1 cellular context compared by ENCODE assay signal in the genomic region with DNA sequence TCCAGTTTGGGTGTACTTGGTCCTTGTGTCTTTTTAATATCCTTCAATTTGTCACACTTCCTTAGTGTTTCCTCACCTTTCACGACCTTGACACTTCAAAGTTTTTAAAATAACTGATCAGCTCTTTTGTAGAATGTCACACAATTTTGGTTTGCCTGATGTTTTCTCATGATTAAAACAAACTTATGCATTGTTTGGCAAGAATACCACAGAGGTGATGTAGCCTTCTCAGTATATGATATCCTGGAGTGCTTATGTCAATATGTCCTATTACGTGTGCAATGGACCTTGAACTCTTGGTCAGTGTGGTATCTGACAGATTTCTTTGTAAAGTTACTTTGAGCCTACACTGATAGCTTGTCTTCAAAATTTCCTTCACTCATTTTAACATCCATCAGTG.
TF ChIP-seq lines count a peak whose summit lies in the region.

No MANE protein-coding gene starts in this region.

TF ChIP-seq in HepG2, 621 proteins besides CTCF, POLR2A, EP300 and RAD21 (continued from another document and continues in another):
- peak; percentile 54; the same call in 1 of the 2 replicates for TF ChIP-seq RCOR2 (CRISPR knock-in tag; IDR thresholded peaks at IDR 0.05)
- no peak for TF ChIP-seq ZNF468 (CRISPR knock-in tag; IDR thresholded peaks at IDR 0.05)
- TF ChIP-seq ZNF33A (CRISPR knock-in tag; IDR thresholded peaks at IDR 0.05; ENCODE audit: borderline replicate concordance): no peak
- TF ChIP-seq, protein P1, sequence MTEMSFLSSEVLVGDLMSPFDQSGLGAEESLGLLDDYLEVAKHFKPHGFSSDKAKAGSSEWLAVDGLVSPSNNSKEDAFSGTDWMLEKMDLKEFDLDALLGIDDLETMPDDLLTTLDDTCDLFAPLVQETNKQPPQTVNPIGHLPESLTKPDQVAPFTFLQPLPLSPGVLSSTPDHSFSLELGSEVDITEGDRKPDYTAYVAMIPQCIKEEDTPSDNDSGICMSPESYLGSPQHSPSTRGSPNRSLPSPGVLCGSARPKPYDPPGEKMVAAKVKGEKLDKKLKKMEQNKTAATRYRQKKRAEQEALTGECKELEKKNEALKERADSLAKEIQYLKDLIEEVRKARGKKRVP (CRISPR knock-in tag; IDR thresholded peaks at IDR 0.05): peak in 1 of 2 experiments; percentile 79; a peak in 2 of 4 replicates
- TF ChIP-seq, protein P2, sequence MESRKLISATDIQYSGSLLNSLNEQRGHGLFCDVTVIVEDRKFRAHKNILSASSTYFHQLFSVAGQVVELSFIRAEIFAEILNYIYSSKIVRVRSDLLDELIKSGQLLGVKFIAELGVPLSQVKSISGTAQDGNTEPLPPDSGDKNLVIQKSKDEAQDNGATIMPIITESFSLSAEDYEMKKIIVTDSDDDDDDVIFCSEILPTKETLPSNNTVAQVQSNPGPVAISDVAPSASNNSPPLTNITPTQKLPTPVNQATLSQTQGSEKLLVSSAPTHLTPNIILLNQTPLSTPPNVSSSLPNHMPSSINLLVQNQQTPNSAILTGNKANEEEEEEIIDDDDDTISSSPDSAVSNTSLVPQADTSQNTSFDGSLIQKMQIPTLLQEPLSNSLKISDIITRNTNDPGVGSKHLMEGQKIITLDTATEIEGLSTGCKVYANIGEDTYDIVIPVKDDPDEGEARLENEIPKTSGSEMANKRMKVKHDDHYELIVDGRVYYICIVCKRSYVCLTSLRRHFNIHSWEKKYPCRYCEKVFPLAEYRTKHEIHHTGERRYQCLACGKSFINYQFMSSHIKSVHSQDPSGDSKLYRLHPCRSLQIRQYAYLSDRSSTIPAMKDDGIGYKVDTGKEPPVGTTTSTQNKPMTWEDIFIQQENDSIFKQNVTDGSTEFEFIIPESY (CRISPR knock-in tag; IDR thresholded peaks at IDR 0.05): no peak
- no peak for TF ChIP-seq ZKSCAN1 (IDR thresholded peaks at IDR 0.05; ENCODE audit: low read length)
- TF ChIP-seq, protein P3, sequence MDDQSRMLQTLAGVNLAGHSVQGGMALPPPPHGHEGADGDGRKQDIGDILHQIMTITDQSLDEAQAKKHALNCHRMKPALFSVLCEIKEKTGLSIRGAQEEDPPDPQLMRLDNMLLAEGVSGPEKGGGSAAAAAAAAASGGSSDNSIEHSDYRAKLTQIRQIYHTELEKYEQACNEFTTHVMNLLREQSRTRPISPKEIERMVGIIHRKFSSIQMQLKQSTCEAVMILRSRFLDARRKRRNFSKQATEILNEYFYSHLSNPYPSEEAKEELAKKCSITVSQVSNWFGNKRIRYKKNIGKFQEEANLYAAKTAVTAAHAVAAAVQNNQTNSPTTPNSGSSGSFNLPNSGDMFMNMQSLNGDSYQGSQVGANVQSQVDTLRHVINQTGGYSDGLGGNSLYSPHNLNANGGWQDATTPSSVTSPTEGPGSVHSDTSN (CRISPR knock-in tag; IDR thresholded peaks at IDR 0.05; ENCODE audit: borderline replicate concordance): no peak
- no peak for TF ChIP-seq BORCS8-MEF2B (CRISPR knock-in tag; IDR thresholded peaks at IDR 0.05)
- TF ChIP-seq, protein P4, sequence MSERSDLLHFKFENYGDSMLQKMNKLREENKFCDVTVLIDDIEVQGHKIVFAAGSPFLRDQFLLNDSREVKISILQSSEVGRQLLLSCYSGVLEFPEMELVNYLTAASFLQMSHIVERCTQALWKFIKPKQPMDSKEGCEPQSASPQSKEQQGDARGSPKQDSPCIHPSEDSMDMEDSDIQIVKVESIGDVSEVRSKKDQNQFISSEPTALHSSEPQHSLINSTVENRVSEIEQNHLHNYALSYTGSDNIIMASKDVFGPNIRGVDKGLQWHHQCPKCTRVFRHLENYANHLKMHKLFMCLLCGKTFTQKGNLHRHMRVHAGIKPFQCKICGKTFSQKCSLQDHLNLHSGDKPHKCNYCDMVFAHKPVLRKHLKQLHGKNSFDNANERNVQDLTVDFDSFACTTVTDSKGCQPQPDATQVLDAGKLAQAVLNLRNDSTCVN (CRISPR knock-in tag; IDR thresholded peaks at IDR 0.05; ENCODE audit: borderline replicate concordance): no peak
- TF ChIP-seq, protein P5, sequence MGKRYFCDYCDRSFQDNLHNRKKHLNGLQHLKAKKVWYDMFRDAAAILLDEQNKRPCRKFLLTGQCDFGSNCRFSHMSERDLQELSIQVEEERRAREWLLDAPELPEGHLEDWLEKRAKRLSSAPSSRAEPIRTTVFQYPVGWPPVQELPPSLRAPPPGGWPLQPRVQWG (CRISPR knock-in tag; IDR thresholded peaks at IDR 0.05; ENCODE audit: borderline replicate concordance, low read depth): no peak
- TF ChIP-seq, protein P6, sequence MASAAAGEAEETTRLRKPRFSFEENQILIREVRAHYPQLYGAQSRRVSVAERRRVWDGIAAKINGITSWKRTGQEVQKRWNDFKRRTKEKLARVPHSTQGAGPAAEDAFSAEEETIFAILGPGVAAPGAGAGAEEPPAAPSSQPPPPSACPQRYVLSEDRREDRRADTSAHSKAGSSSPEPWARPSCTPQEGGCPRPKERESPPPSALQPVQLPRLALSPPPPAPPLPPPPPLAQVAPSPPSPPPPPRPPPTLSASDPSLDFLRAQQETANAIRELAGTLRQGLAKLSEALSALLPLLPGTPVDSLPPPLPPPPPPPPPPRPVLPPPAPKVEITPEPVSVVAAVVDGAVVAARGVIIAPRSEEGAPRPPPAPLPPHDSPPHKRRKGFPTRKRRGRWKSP (CRISPR knock-in tag; IDR thresholded peaks at IDR 0.05): no peak
- TF ChIP-seq ZMYM4 (CRISPR knock-in tag; IDR thresholded peaks at IDR 0.05): peak; percentile 38; the same call in 1 of the 2 replicates
- TF ChIP-seq ZNF431 (CRISPR knock-in tag; IDR thresholded peaks at IDR 0.05; ENCODE audit: borderline replicate concordance, low read depth): no peak
- no peak for TF ChIP-seq ZNF121 (CRISPR knock-in tag; IDR thresholded peaks at IDR 0.05)
- TF ChIP-seq ZNF746 (CRISPR knock-in tag; IDR thresholded peaks at IDR 0.05): no peak
- TF ChIP-seq, protein P7, sequence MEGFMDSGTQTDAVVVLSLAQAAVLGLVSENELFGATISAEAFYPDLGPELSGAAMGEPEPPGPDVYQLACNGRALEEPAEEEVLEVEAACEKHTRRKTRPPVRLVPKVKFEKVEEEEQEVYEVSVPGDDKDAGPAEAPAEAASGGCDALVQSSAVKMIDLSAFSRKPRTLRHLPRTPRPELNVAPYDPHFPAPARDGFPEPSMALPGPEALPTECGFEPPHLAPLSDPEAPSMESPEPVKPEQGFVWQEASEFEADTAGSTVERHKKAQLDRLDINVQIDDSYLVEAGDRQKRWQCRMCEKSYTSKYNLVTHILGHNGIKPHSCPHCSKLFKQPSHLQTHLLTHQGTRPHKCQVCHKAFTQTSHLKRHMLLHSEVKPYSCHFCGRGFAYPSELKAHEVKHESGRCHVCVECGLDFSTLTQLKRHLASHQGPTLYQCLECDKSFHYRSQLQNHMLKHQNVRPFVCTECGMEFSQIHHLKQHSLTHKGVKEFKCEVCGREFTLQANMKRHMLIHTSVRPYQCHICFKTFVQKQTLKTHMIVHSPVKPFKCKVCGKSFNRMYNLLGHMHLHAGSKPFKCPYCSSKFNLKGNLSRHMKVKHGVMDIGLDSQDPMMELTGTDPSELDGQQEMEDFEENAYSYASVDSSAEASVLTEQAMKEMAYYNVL (CRISPR knock-in tag; IDR thresholded peaks at IDR 0.05; ENCODE audit: borderline replicate concordance): no peak
- TF ChIP-seq HCFC1 (IDR thresholded peaks at IDR 0.05; ENCODE audit: low read depth, low read length): no peak
- TF ChIP-seq SIX4 (CRISPR knock-in tag; IDR thresholded peaks at IDR 0.05): peak; percentile 72; the same call in 1 of the 2 replicates
- TF ChIP-seq RXRB (CRISPR knock-in tag; IDR thresholded peaks at IDR 0.05; ENCODE audit: borderline replicate concordance): peak; percentile 85
- TF ChIP-seq, protein P8, sequence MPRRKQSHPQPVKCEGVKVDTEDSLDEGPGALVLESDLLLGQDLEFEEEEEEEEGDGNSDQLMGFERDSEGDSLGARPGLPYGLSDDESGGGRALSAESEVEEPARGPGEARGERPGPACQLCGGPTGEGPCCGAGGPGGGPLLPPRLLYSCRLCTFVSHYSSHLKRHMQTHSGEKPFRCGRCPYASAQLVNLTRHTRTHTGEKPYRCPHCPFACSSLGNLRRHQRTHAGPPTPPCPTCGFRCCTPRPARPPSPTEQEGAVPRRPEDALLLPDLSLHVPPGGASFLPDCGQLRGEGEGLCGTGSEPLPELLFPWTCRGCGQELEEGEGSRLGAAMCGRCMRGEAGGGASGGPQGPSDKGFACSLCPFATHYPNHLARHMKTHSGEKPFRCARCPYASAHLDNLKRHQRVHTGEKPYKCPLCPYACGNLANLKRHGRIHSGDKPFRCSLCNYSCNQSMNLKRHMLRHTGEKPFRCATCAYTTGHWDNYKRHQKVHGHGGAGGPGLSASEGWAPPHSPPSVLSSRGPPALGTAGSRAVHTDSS (CRISPR knock-in tag; conservative IDR thresholded peaks at IDR 0.05): no peak
- no peak; the same call in 1 of the 2 replicates for TF ChIP-seq MBD4 (IDR thresholded peaks at IDR 0.05; ENCODE audit: borderline replicate concordance, low read length)
- TF ChIP-seq KDM2A (CRISPR knock-in tag; IDR thresholded peaks at IDR 0.05; ENCODE audit: borderline replicate concordance, low read depth): no peak
- TF ChIP-seq SMAD3 (CRISPR knock-in tag; IDR thresholded peaks at IDR 0.05): peak; percentile 83; the same call in 1 of the 2 replicates
- peak; percentile 31; the same call in 1 of the 2 replicates for TF ChIP-seq PPARG (CRISPR knock-in tag; conservative IDR thresholded peaks at IDR 0.05)
- no peak for TF ChIP-seq SP4 (CRISPR knock-in tag; IDR thresholded peaks at IDR 0.05)
- TF ChIP-seq, protein P9, sequence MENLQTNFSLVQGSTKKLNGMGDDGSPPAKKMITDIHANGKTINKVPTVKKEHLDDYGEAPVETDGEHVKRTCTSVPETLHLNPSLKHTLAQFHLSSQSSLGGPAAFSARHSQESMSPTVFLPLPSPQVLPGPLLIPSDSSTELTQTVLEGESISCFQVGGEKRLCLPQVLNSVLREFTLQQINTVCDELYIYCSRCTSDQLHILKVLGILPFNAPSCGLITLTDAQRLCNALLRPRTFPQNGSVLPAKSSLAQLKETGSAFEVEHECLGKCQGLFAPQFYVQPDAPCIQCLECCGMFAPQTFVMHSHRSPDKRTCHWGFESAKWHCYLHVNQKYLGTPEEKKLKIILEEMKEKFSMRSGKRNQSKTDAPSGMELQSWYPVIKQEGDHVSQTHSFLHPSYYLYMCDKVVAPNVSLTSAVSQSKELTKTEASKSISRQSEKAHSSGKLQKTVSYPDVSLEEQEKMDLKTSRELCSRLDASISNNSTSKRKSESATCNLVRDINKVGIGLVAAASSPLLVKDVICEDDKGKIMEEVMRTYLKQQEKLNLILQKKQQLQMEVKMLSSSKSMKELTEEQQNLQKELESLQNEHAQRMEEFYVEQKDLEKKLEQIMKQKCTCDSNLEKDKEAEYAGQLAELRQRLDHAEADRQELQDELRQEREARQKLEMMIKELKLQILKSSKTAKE (CRISPR knock-in tag; IDR thresholded peaks at IDR 0.05; ENCODE audit: borderline replicate concordance): no peak
- no peak for TF ChIP-seq ZFP37 (CRISPR knock-in tag; IDR thresholded peaks at IDR 0.05; ENCODE audit: borderline replicate concordance)
- TF ChIP-seq ZNF207 (IDR thresholded peaks at IDR 0.05; ENCODE audit: borderline replicate concordance): no peak
- TF ChIP-seq, protein P10, sequence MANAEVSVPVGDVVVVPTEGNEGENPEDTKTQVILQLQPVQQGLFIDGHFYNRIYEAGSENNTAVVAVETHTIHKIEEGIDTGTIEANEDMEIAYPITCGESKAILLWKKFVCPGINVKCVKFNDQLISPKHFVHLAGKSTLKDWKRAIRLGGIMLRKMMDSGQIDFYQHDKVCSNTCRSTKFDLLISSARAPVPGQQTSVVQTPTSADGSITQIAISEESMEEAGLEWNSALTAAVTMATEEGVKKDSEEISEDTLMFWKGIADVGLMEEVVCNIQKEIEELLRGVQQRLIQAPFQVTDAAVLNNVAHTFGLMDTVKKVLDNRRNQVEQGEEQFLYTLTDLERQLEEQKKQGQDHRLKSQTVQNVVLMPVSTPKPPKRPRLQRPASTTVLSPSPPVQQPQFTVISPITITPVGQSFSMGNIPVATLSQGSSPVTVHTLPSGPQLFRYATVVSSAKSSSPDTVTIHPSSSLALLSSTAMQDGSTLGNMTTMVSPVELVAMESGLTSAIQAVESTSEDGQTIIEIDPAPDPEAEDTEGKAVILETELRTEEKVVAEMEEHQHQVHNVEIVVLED (CRISPR knock-in tag; IDR thresholded peaks at IDR 0.05; ENCODE audit: borderline replicate concordance): no peak
- TF ChIP-seq, protein P11, sequence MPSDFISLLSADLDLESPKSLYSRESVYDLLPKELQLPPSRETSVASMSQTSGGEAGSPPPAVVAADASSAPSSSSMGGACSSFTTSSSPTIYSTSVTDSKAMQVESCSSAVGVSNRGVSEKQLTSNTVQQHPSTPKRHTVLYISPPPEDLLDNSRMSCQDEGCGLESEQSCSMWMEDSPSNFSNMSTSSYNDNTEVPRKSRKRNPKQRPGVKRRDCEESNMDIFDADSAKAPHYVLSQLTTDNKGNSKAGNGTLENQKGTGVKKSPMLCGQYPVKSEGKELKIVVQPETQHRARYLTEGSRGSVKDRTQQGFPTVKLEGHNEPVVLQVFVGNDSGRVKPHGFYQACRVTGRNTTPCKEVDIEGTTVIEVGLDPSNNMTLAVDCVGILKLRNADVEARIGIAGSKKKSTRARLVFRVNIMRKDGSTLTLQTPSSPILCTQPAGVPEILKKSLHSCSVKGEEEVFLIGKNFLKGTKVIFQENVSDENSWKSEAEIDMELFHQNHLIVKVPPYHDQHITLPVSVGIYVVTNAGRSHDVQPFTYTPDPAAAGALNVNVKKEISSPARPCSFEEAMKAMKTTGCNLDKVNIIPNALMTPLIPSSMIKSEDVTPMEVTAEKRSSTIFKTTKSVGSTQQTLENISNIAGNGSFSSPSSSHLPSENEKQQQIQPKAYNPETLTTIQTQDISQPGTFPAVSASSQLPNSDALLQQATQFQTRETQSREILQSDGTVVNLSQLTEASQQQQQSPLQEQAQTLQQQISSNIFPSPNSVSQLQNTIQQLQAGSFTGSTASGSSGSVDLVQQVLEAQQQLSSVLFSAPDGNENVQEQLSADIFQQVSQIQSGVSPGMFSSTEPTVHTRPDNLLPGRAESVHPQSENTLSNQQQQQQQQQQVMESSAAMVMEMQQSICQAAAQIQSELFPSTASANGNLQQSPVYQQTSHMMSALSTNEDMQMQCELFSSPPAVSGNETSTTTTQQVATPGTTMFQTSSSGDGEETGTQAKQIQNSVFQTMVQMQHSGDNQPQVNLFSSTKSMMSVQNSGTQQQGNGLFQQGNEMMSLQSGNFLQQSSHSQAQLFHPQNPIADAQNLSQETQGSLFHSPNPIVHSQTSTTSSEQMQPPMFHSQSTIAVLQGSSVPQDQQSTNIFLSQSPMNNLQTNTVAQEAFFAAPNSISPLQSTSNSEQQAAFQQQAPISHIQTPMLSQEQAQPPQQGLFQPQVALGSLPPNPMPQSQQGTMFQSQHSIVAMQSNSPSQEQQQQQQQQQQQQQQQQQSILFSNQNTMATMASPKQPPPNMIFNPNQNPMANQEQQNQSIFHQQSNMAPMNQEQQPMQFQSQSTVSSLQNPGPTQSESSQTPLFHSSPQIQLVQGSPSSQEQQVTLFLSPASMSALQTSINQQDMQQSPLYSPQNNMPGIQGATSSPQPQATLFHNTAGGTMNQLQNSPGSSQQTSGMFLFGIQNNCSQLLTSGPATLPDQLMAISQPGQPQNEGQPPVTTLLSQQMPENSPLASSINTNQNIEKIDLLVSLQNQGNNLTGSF (CRISPR knock-in tag; IDR thresholded peaks at IDR 0.05): no peak
- no peak for TF ChIP-seq ZNF558 (CRISPR knock-in tag; IDR thresholded peaks at IDR 0.05; ENCODE audit: borderline replicate concordance)
- TF ChIP-seq HOXA5 (CRISPR knock-in tag; IDR thresholded peaks at IDR 0.05): no peak
- TF ChIP-seq ZNF782 (CRISPR knock-in tag; IDR thresholded peaks at IDR 0.05; ENCODE audit: borderline replicate concordance): no peak
